ENCODE assay signal across 9 cellular contexts in genomic region chr12:107998863-107999262, GRCh38.
"Had no signal": no experiment of that assay in that cellular context is flagged by ENCODE, and none has a peak within 500 bp of the region (broad histone marks: within the 10 kb centered on the region; RNA-seq: fewer than 3 reads in every experiment).

No MANE protein-coding gene starts in this region.

- H3K27ac ChIP-seq: KMS-11 had no signal

- H3K9ac ChIP-seq: KMS-11 had no signal

- H3K4me1 Mint-ChIP-seq: GM23338, H9 had no signal

- H3K9me3 Mint-ChIP-seq: GM23338, H9 had no signal

- H3K4me2 ChIP-seq: GM23338, KMS-11 had no signal

- DNase-seq: H9, HCEC 1CT, Karpas-422, KBM-7 had no signal

- FAIRE-seq: H1, H54, HTR-8/SVneo had no signal

- H3K4me3 Mint-ChIP-seq: GM23338, H9 had no signal

- ATAC-seq: GM23338 had no signal

- H2AFZ ChIP-seq: GM23338 had no signal

- H3K4me3 ChIP-seq: GM23338 had no signal

- H3K27ac Mint-ChIP-seq: GM23338, H9 had no signal
